Comparison of ENCODE assay signal across 9 cellular contexts in genomic region chr10:103855424-103855823, GRCh38. TPM values are rescaled to one million over a fixed set of nuclear protein-coding genes. Genes with fewer than 3 reads are reported as not detected.
DNase-seq lines count a peak whose midpoint lies in the region; ATAC-seq and FAIRE-seq lines count a peak whose summit lies in the region.
"Had no signal": no experiment of that assay in that cellular context is flagged by ENCODE, and none has a peak within 500 bp of the region (broad histone marks: within the 10 kb centered on the region; RNA-seq: fewer than 3 reads in every experiment).

Gene SH3PXD2A, minus strand, starts transcription at chr10:103855576. Its CDS starts 310 bp downstream, at chr10:103855266.

- peaks cover 56% of the 10 kb centered on the region for H3K27me3 Mint-ChIP-seq in stimulated activated naive CD8-positive, alpha-beta T cell treated with anti-CD3 and anti-CD28 coated beads, Interleukin-15, amount 100 ng/mL, for 72 hours

- no peak for FAIRE-seq in GM19239 (lab: Jason Lieb, UNC)
- FAIRE-seq: TTC549 had no signal

- peak; percentile 62 for ATAC-seq in left lobe of liver
- peak; percentile 61 for ATAC-seq in stimulated activated naive CD8-positive, alpha-beta T cell treated with anti-CD3 and anti-CD28 coated beads, Interleukin-15, amount 100 ng/mL, for 72 hours

- no peaks in the 10 kb centered on the region for H3K9me3 Mint-ChIP-seq in stimulated activated naive CD8-positive, alpha-beta T cell treated with anti-CD3 and anti-CD28 coated beads, Interleukin-15, amount 100 ng/mL, for 72 hours

- peaks cover 19% of the 10 kb centered on the region for H3K4me1 Mint-ChIP-seq in stimulated activated naive CD8-positive, alpha-beta T cell treated with anti-CD3 and anti-CD28 coated beads, Interleukin-15, amount 100 ng/mL, for 72 hours

- peak within 1 kb of the TSS; percentile 59 to 80 for H3K27ac Mint-ChIP-seq in stimulated activated naive CD8-positive, alpha-beta T cell treated with anti-CD3 and anti-CD28 coated beads, Interleukin-15, amount 100 ng/mL, for 72 hours

- peak within 1 kb of the TSS; percentile 79 to 87 for H3K4me3 Mint-ChIP-seq in stimulated activated naive CD8-positive, alpha-beta T cell treated with anti-CD3 and anti-CD28 coated beads, Interleukin-15, amount 100 ng/mL, for 72 hours

- DNase-seq in NCI-H1092 treated with DMSO at 0.1 percent for 48 hours (lab: John Stamatoyannopoulos, UW), result peak; percentile 27
- DNase-seq in NCI-H1092 (lab: John Stamatoyannopoulos, UW), result no peak
- DNase-seq in SK-N-DZ (ENCODE audit: low spot score), result peak; percentile 73
- DNase-seq in cerebellum (ENCODE audit: low spot score), result peak; percentile 30
- DNase-seq in left lobe of liver (ENCODE audit: low spot score), result no peak
- DNase-seq in stimulated activated naive CD8-positive, alpha-beta T cell treated with anti-CD3 and anti-CD28 coated beads, Interleukin-15, amount 100 ng/mL, for 72 hours, result peak; percentile 16 to 31
- no peak for DNase-seq in globus pallidus (ENCODE audit: low spot score)
- DNase-seq in GM19239 (ENCODE audit: insufficient read length, low spot score), result no peak

RNA-seq across cellular contexts. Expression of gene SH3PXD2A, which starts in this region (rescaled TPM):
- polyA plus RNA-seq in SK-N-DZ (2014; cell fraction: cytosol; rRNA removed), result 5.3 and 5.6 TPM in 2 replicates
- 9.6 and 14.8 TPM in 2 replicates for polyA plus RNA-seq in SK-N-DZ (2014; cell fraction: nucleus; rRNA removed)
- total RNA-seq in cerebellum, result 13.3 TPM
- total RNA-seq in left lobe of liver, result 43.5 TPM

Comparison
In these comparisons a context has a peak if more than half of its experiments do, and no peak if none do; other contexts are left out.
1. DNase-seq: peak in NCI-H1092 treated with DMSO at 0.1 percent for 48 hours (single experiment), SK-N-DZ (single experiment), cerebellum (single experiment) and stimulated activated naive CD8-positive, alpha-beta T cell treated with anti-CD3 and anti-CD28 coated beads, Interleukin-15, amount 100 ng/mL, for 72 hours (2 of 2); none in NCI-H1092 (single experiment), left lobe of liver (single experiment), globus pallidus (single experiment) and GM19239 (single experiment).